In the genomic region with DNA sequence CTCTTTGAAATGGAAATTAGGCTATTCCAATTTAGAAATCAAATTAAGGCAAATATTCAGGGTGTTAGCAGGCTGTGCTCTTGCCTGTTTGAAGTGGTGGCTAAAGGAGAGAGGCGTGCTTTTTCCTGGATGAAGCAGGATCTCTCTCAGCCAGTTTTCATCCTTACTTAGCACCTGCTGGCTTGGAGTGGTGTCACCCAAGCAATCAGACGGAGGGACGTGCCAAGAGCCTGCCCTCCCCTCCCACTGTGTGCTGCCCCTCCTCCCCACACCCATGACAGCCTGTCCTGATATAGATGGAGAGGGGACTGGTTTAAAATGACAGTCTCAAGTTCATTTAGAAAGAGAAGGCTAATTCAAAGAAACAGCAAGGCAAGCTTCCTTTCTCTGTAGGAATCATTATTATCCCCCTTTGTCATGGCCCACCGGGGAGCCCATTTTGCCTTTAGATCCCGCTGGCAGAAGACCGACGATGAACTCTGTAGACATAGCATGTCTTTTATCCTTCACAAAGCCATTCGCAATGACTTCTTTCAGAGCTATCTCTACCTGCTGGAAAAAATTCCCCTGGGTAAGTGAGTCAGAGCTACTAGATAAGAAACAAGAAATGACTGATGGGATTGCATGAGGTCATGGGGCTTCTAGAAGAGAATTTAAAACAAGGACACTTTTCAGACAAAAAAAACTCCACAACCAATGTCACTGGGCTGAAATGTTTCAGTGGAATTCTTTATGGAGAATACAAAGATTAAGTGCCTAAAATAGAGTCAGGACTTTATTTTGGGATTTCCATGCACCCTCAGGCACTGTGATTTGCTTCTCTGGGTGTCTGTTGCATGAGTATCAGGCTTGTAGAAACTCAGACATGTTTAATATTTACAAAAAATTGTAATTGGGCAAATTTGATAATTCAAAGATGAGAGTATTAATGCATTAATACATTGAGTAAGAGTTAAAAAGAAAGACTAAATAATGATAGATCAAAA, we compare ENCODE assay signal across 10 cellular contexts. TPM values are rescaled to one million over a fixed set of nuclear protein-coding genes. Genes with fewer than 3 reads are reported as not detected.
DNase-seq lines count a peak whose midpoint lies in the region; ATAC-seq, FAIRE-seq and TF ChIP-seq lines count a peak whose summit lies in the region.
"Had no signal": no experiment of that assay in that cellular context is flagged by ENCODE, and none has a peak within 500 bp of the region (broad histone marks: within the 10 kb centered on the region; RNA-seq: fewer than 3 reads in every experiment).

Gene NTMT2, plus strand, starts transcription at position 269 of the 986 bp plus-strand sequence. Its CDS starts 149 bp downstream, at position 418.

- ATAC-seq in IMR-90 (ENCODE audit: low read depth) (no peak), omental fat pad (ENCODE audit: low FRiP score) (peak; percentile 67)

- no peaks in the 10 kb centered on the region for H3K9me1 ChIP-seq in IMR-90 (ENCODE audit: insufficient read depth, low read length)

- no peak for TF ChIP-seq RAD21 in IMR-90 (IDR thresholded peaks at IDR 0.05; ENCODE audit: low read length)

- H3K36me3 ChIP-seq in IMR-90 (ENCODE audit: control insufficient read depth, insufficient read depth, low read length): no peaks in the 10 kb centered on the region
- H3K36me3 ChIP-seq: prostate gland had no signal

- H2BK5ac ChIP-seq in IMR-90 (ENCODE audit: low read depth, low read length, poor library complexity, severe bottlenecking): no peak within 1 kb of the TSS

- no peak within 1 kb of the TSS for H2BK20ac ChIP-seq in IMR-90 (ENCODE audit: low read depth, low read length)

- TF ChIP-seq CTCF in IMR-90 (conservative IDR thresholded peaks at IDR 0.05; ENCODE audit: low read depth, low read length) (no peak), fibroblast of the aortic adventitia (IDR thresholded peaks at IDR 0.05; ENCODE audit: insufficient read depth, low read length) (no peak), omental fat pad (IDR thresholded peaks at IDR 0.05) (no peak)

- no peak within 1 kb of the TSS for H2AK9ac ChIP-seq in IMR-90 (replicated peaks; ENCODE audit: low read depth, low read length, poor library complexity)

- no peak within 1 kb of the TSS for H2AK5ac ChIP-seq in IMR-90 (ENCODE audit: low read depth, low read length)

- H3K18ac ChIP-seq in IMR-90 (ENCODE audit: low read depth, low read length): no peak within 1 kb of the TSS

- H3K79me1 ChIP-seq in IMR-90 (ENCODE audit: low read depth in 1 of 2, low read length in 2 of 2): no peaks in the 10 kb centered on the region

- BruUV-seq in IMR-90 (replicated peaks; lab: Mats Ljungman, UMichigan): no TSS peak

- H3K27ac ChIP-seq in IMR-90 (ENCODE audit: insufficient read depth, low read length): no peak within 1 kb of the TSS
- H3K27ac ChIP-seq: prostate gland had no signal

- H3K9ac ChIP-seq in IMR-90 (ENCODE audit: low read depth, low read length): no peak within 1 kb of the TSS

- no peak within 1 kb of the TSS for H4K91ac ChIP-seq in IMR-90 (ENCODE audit: insufficient read depth, low read depth, low read length)

- no peak within 1 kb of the TSS for H3K4me2 ChIP-seq in IMR-90 (ENCODE audit: low read depth, low read length)

- H4K8ac ChIP-seq in IMR-90 (ENCODE audit: low read depth in 2 of 2, low read length in 2 of 2): no peak within 1 kb of the TSS

- in situ Hi-C loops in IMR-90 (cut with MboI; ENCODE audit: low sequenced_read_pairs): no loop called here

- no peak within 1 kb of the TSS for H2BK120ac ChIP-seq in IMR-90 (ENCODE audit: low read depth, low read length)

- no peak within 1 kb of the TSS for H2BK15ac ChIP-seq in IMR-90 (ENCODE audit: low read depth, low read length)

- no peak for TF ChIP-seq POLR2A in IMR-90 (IDR thresholded peaks at IDR 0.05; ENCODE audit: low read depth, low read length)

- no peaks in the 10 kb centered on the region for H4K20me1 ChIP-seq in IMR-90 (ENCODE audit: insufficient read depth, low read length)

- POLR2A ChIA-PET in IMR-90 (lab: Charles Lee; ENCODE audit: unreplicated experiment): no interaction called here

- intact Hi-C loops in IMR-90 (cut with micrococcal nuclease): no loop called here

- no peak within 1 kb of the TSS for H2AFZ ChIP-seq in IMR-90 (replicated peaks; ENCODE audit: low read length, poor library complexity)

- H3K27me3 ChIP-seq in IMR-90 (ENCODE audit: control insufficient read depth, insufficient read depth, low read length): no peaks in the 10 kb centered on the region

- CTCF ChIA-PET in IMR-90 (lab: Yijun Ruan, JAX): no interaction called here

- DNase-seq in IMR-90: peak; percentile 8
- DNase-seq in NCI-H226: peak; percentile 69
- peak; percentile 63 for DNase-seq in fibroblast of the aortic adventitia (ENCODE audit: low read depth)
- DNase-seq in omental fat pad (ENCODE audit: low spot score): no peak
- no peak for DNase-seq in SKM-1 (lab: John Stamatoyannopoulos, UW; ENCODE audit: unreplicated experiment)
- no peak for DNase-seq in OCI-M1 (lab: John Stamatoyannopoulos, UW)
- DNase-seq in urothelium cell line (ENCODE audit: low spot score): no peak
- DNase-seq: activated CD8-positive, alpha-beta memory T cell treated with anti-CD3 and anti-CD28 coated beads, Interleukin-2, amount 50 U/mL, for 48 hours; hippocampal formation had no signal

- H3K4me3 ChIP-seq in IMR-90 (ENCODE audit: insufficient read depth, low read depth, low read length) (no peak within 1 kb of the TSS), fibroblast of the aortic adventitia (ENCODE audit: low read depth, low read length) (no peak within 1 kb of the TSS)
- H3K4me3 ChIP-seq: prostate gland had no signal

- H3K14ac ChIP-seq in IMR-90 (replicated peaks; ENCODE audit: low read depth, low read length): no peak within 1 kb of the TSS

- WGBS in IMR-90 (ENCODE audit: extremely low coverage in 2 of 2, insufficient read length in 1 of 2), 2 experiments: 17% methylated on average over 1 of the region's 8 CpGs; no CpG with 5 or more reads in 1 of the 2 experiments

- H3K4me1 ChIP-seq in IMR-90 (ENCODE audit: control insufficient read depth, insufficient read depth, low read length): no peaks in the 10 kb centered on the region
- H3K4me1 ChIP-seq: prostate gland had no signal

- no peak within 1 kb of the TSS for H3K56ac ChIP-seq in IMR-90 (ENCODE audit: extremely low read depth, insufficient read depth, low read length)

- peaks cover 3% of the 10 kb centered on the region; the same call in 1 of the 2 replicates for H3K9me3 ChIP-seq in IMR-90 (ENCODE audit: control insufficient read depth, insufficient read depth, low read length)
- H3K9me3 ChIP-seq: prostate gland had no signal

- FAIRE-seq in urothelium cell line (lab: Jason Lieb, UNC): no peak

- H3K4ac ChIP-seq in IMR-90 (ENCODE audit: low read depth, low read length): no peak within 1 kb of the TSS

- no peak within 1 kb of the TSS for H4K5ac ChIP-seq in IMR-90 (ENCODE audit: low read depth, low read length)

- dilution Hi-C loops in IMR-90 (cut with HindIII; ENCODE audit: low sequenced_read_pairs, unreplicated experiment): no loop called here

- H3K23ac ChIP-seq in IMR-90 (ENCODE audit: low read depth, low read length): no peak within 1 kb of the TSS

TF ChIP-seq in IMR-90, 13 proteins besides CTCF, POLR2A, EP300 and RAD21:
- no peak for TF ChIP-seq CHD1 (IDR thresholded peaks at IDR 0.05; ENCODE audit: low read depth, low read length)
- TF ChIP-seq FOS (IDR thresholded peaks at IDR 0.05; ENCODE audit: low read depth, low read length): no peak
- TF ChIP-seq MXI1 (IDR thresholded peaks at IDR 0.05; ENCODE audit: borderline replicate concordance, low read depth, low read length): no peak
- TF ChIP-seq BHLHE40 (IDR thresholded peaks at IDR 0.05; ENCODE audit: low read depth, low read length): no peak

RNA-seq across cellular contexts. Expression of gene NTMT2, which starts in this region (rescaled TPM):
- total RNA-seq in IMR-90 (2012; rRNA removed) (not detected in 2 replicates), fibroblast of the aortic adventitia (ENCODE audit: low replicate concordance) (not detected in 2 replicates), omental fat pad (not detected)
- not detected in 2 replicates for polyA plus RNA-seq in IMR-90 (2012; rRNA removed)
- not detected in 2 replicates for polyA plus RNA-seq in IMR-90 (2012; cell fraction: cytosol; rRNA removed)
- not detected in 2 replicates for polyA plus RNA-seq in IMR-90 (2012; cell fraction: nucleus; rRNA removed; ENCODE audit: low replicate concordance)
- total RNA-seq: prostate gland had no signal

Comparison
In these comparisons a context has a peak if more than half of its experiments do, and no peak if none do; other contexts are left out.
1. Peak in DNase-seq in IMR-90; RNA of the gene not detected or under 1 TPM.
2. Peak in DNase-seq in fibroblast of the aortic adventitia; RNA of the gene not detected or under 1 TPM.
3. Peak in ATAC-seq in omental fat pad; RNA of the gene not detected or under 1 TPM.